ENCODE assay signal across 23 cellular contexts in the genomic region with DNA sequence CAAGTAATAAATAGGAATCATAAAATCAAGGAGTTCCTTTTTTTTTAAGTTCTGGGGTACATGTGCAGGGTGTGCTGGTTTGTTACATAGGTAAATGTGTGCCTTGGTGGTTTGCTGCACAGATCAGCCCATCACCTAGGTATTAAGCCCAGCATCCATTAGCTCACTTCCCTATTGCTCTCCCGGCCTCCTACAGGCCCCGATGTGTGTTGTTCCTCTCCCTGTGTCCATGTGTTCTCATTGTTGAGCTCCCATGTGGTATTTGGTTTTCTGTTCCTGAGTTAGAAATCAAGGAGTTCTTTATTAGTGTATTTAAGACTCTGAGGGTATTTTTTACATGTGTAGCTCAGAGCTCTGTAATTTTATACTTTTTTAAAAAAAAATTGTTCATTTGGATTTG.
"Had no signal": no experiment of that assay in that cellular context is flagged by ENCODE, and none has a peak within 500 bp of the region (broad histone marks: within the 10 kb centered on the region; RNA-seq: fewer than 3 reads in every experiment).

No MANE protein-coding gene starts in this region.

- H3K9me3 ChIP-seq: esophagus squamous epithelium, lower lobe of right lung, psoas muscle, suprapubic skin, transverse colon, vagina had no signal

- H3K27ac ChIP-seq: esophagus squamous epithelium, lower lobe of right lung, psoas muscle, skin epidermis, suprapubic skin, transverse colon, vagina had no signal

- H3K27me3 Mint-ChIP-seq: activated CD4-positive, alpha-beta T cell treated with anti-CD3 and anti-CD28 coated beads, Interleukin-2, amount 10 ng/mL, durations not matched to agents 24 days and 14 days; activated CD8-positive, alpha-beta T cell treated with anti-CD3 and anti-CD28 coated beads for 36 hours; activated naive CD8-positive, alpha-beta T cell treated with anti-CD3 and anti-CD28 coated beads, Interleukin-2, amount 10 ng/mL, durations not matched to agents 7 days and 5 days; activated T-helper 17 cell treated with anti-CD3 and anti-CD28 coated beads, Interleukin-2, amount 50 U/mL, for 72 hours; natural killer cell treated with Interleukin-12 subunit alpha and Interleukin-12 subunit beta and Interleukin-15 and Interleukin-18, amount 100 ng/mL, for 72 hours; stimulated activated naive CD8-positive, alpha-beta T cell treated with anti-CD3 and anti-CD28 coated beads, Interleukin-15, amount 100 ng/mL, for 72 hours had no signal

- H3K27ac Mint-ChIP-seq: activated CD4-positive, alpha-beta T cell treated with anti-CD3 and anti-CD28 coated beads, Interleukin-2, amount 10 ng/mL, durations not matched to agents 24 days and 14 days; activated CD8-positive, alpha-beta T cell treated with anti-CD3 and anti-CD28 coated beads for 36 hours; activated naive CD8-positive, alpha-beta T cell treated with anti-CD3 and anti-CD28 coated beads, Interleukin-2, amount 10 ng/mL, durations not matched to agents 7 days and 5 days; activated T-helper 17 cell treated with anti-CD3 and anti-CD28 coated beads, Interleukin-2, amount 50 U/mL, for 72 hours; natural killer cell treated with Interleukin-12 subunit alpha and Interleukin-12 subunit beta and Interleukin-15 and Interleukin-18, amount 100 ng/mL, for 72 hours had no signal

- ATAC-seq: activated CD8-positive, alpha-beta T cell treated with anti-CD3 and anti-CD28 coated beads for 36 hours; activated T-helper 17 cell treated with anti-CD3 and anti-CD28 coated beads, Interleukin-2, amount 50 U/mL, for 72 hours; left colon; lower lobe of right lung; natural killer cell treated with Interleukin-12 subunit alpha and Interleukin-12 subunit beta and Interleukin-15 and Interleukin-18, amount 100 ng/mL, for 72 hours; psoas muscle; right cardiac atrium; stimulated activated naive CD8-positive, alpha-beta T cell treated with anti-CD3 and anti-CD28 coated beads, Interleukin-15, amount 100 ng/mL, for 72 hours had no signal

- DNase-seq: activated CD4-positive, alpha-beta T cell treated with anti-CD3 and anti-CD28 coated beads, Interleukin-2, amount 10 ng/mL, durations not matched to agents 24 days and 14 days; activated CD4-positive, CD25-positive, alpha-beta regulatory T cell; activated CD8-positive, alpha-beta T cell treated with anti-CD3 and anti-CD28 coated beads for 36 hours; activated naive CD4-positive, alpha-beta T cell; activated naive CD8-positive, alpha-beta T cell treated with anti-CD3 and anti-CD28 coated beads, Interleukin-2, amount 10 ng/mL, durations not matched to agents 7 days and 5 days; activated T-cell treated with anti-CD3 and anti-CD28 coated beads, Interleukin-2, amount 50 U/mL, for 1 hour; amygdala; dermis blood vessel endothelial cell; effector memory CD4-positive, alpha-beta T cell; esophagus squamous epithelium; islet precursor cell; left colon; lower lobe of right lung; nucleus accumbens; psoas muscle; right cardiac atrium; stimulated activated naive CD8-positive, alpha-beta T cell treated with anti-CD3 and anti-CD28 coated beads, Interleukin-15, amount 100 ng/mL, for 72 hours; transverse colon had no signal

- H3K4me1 Mint-ChIP-seq: activated CD4-positive, alpha-beta T cell treated with anti-CD3 and anti-CD28 coated beads, Interleukin-2, amount 10 ng/mL, durations not matched to agents 24 days and 14 days; activated naive CD8-positive, alpha-beta T cell treated with anti-CD3 and anti-CD28 coated beads, Interleukin-2, amount 10 ng/mL, durations not matched to agents 7 days and 5 days; activated T-helper 17 cell treated with anti-CD3 and anti-CD28 coated beads, Interleukin-2, amount 50 U/mL, for 72 hours; stimulated activated naive CD8-positive, alpha-beta T cell treated with anti-CD3 and anti-CD28 coated beads, Interleukin-15, amount 100 ng/mL, for 72 hours had no signal

- H3K4me3 ChIP-seq: esophagus squamous epithelium, lower lobe of right lung, psoas muscle, skin epidermis, suprapubic skin, transverse colon, vagina had no signal

- H3K4me3 Mint-ChIP-seq: activated CD4-positive, alpha-beta T cell treated with anti-CD3 and anti-CD28 coated beads, Interleukin-2, amount 10 ng/mL, durations not matched to agents 24 days and 14 days; activated CD8-positive, alpha-beta T cell treated with anti-CD3 and anti-CD28 coated beads for 36 hours; activated naive CD8-positive, alpha-beta T cell treated with anti-CD3 and anti-CD28 coated beads, Interleukin-2, amount 10 ng/mL, durations not matched to agents 7 days and 5 days; activated T-helper 17 cell treated with anti-CD3 and anti-CD28 coated beads, Interleukin-2, amount 50 U/mL, for 72 hours; natural killer cell treated with Interleukin-12 subunit alpha and Interleukin-12 subunit beta and Interleukin-15 and Interleukin-18, amount 100 ng/mL, for 72 hours; stimulated activated naive CD8-positive, alpha-beta T cell treated with anti-CD3 and anti-CD28 coated beads, Interleukin-15, amount 100 ng/mL, for 72 hours had no signal

- H3K27me3 ChIP-seq: esophagus squamous epithelium, suprapubic skin, transverse colon, vagina had no signal

- H3K9me3 Mint-ChIP-seq: activated CD4-positive, alpha-beta T cell treated with anti-CD3 and anti-CD28 coated beads, Interleukin-2, amount 10 ng/mL, durations not matched to agents 24 days and 14 days; activated CD8-positive, alpha-beta T cell treated with anti-CD3 and anti-CD28 coated beads for 36 hours; activated naive CD8-positive, alpha-beta T cell treated with anti-CD3 and anti-CD28 coated beads, Interleukin-2, amount 10 ng/mL, durations not matched to agents 7 days and 5 days; activated T-helper 17 cell treated with anti-CD3 and anti-CD28 coated beads, Interleukin-2, amount 50 U/mL, for 72 hours; natural killer cell treated with Interleukin-12 subunit alpha and Interleukin-12 subunit beta and Interleukin-15 and Interleukin-18, amount 100 ng/mL, for 72 hours; stimulated activated naive CD8-positive, alpha-beta T cell treated with anti-CD3 and anti-CD28 coated beads, Interleukin-15, amount 100 ng/mL, for 72 hours had no signal

- H3K4me1 ChIP-seq: lower lobe of right lung, psoas muscle, transverse colon, vagina had no signal
